ENCODE assay signal across 8 cellular contexts in genomic region chr12:92146497-92146828, GRCh38. TPM values are rescaled to one million over a fixed set of nuclear protein-coding genes. Genes with fewer than 3 reads are reported as not detected.
DNase-seq lines count a peak whose midpoint lies in the region; ATAC-seq and TF ChIP-seq lines count a peak whose summit lies in the region.

No MANE protein-coding gene starts in this region.

- peaks cover 13 to 31% (median 21%) of the 10 kb centered on the region in 4 donors for H3K36me3 ChIP-seq in stomach

- no peak for TF ChIP-seq POLR2A in stomach (IDR thresholded peaks at IDR 0.05)

- ATAC-seq in WTC11: no peak
- no peak for ATAC-seq in HG03342 (IDR thresholded peaks at IDR 0.05; ENCODE audit: unreplicated experiment)
- no peak for ATAC-seq in GM21723 (IDR thresholded peaks at IDR 0.05; ENCODE audit: unreplicated experiment)

- peaks cover 0 to 29% (median 11%) of the 10 kb centered on the region in 4 donors for H3K4me1 ChIP-seq in stomach

- 0 to 1% (median 0%) methylated on average over 10 of the region's 10 CpGs for WGBS in stomach, 5 donors

- H3K36me3 Mint-ChIP-seq in WTC11: peaks cover 25% of the 10 kb centered on the region

- no peak for TF ChIP-seq EP300 in stomach (IDR thresholded peaks at IDR 0.05)

- H3K27me3 Mint-ChIP-seq in WTC11 (ENCODE audit: low read depth): no peaks in the 10 kb centered on the region

- peak overlapping the region; percentile 100 for H3K27ac Mint-ChIP-seq in WTC11

- H3K4me3 ChIP-seq in iPS-11a (ENCODE audit: low read depth, low read length) (peak overlapping the region; percentile 55), stomach (peak overlapping the region; percentile 67 to 97 (median 83))

- POLR2A ChIA-PET in WTC11 (lab: Charles Lee): interaction anchor here (0.6 to 3.5 kb wide), 17 partner anchors 10 to 1292 kb away, joined by 3 to 67 read pairs (median 4); no protein-coding TSS in a partner anchor

- peaks cover 50% of the 10 kb centered on the region for H3K4me1 Mint-ChIP-seq in WTC11

- TF ChIP-seq CTCF in WTC11 (IDR thresholded peaks at IDR 0.05) (no peak), stomach (IDR thresholded peaks at IDR 0.05) (no peak)

- peak overlapping the region; percentile 92 to 100 (median 99) for H3K27ac ChIP-seq in stomach

- H3K9me3 Mint-ChIP-seq in WTC11: no peaks in the 10 kb centered on the region

- intact Hi-C loops in stomach (cut with DNase I; ENCODE audit: low total_unique reads) (loop anchor here (10.0 kb wide), 1 partner anchor 332 kb away; no protein-coding TSS in a partner anchor), posterior vena cava (cut with DNase I) (loop anchor here (5.0 to 10.0 kb wide), 4 partner anchors 332 to 762 kb away; no protein-coding TSS in a partner anchor)

- no peaks in the 10 kb centered on the region for H3K9me3 ChIP-seq in stomach

- DNase-seq in NCI-H510A treated with DMSO at 0.1 percent for 48 hours (lab: John Stamatoyannopoulos, UW) (peak; percentile 67), NCI-H510A (lab: John Stamatoyannopoulos, UW) (no peak), WTC11 (ENCODE audit: low spot score) (no peak), stomach (no peak), posterior vena cava (ENCODE audit: low spot score) (no peak)

- peak overlapping the region; percentile 99 for H3K4me3 Mint-ChIP-seq in WTC11

- CTCF ChIA-PET in WTC11 (lab: Charles Lee): interaction anchor here (0.9 to 3.7 kb wide), 5 partner anchors 10 to 765 kb away, joined by 3 to 50 read pairs (median 4); no protein-coding TSS in a partner anchor

- no peaks in the 10 kb centered on the region for H3K27me3 ChIP-seq in stomach

TF ChIP-seq in WTC11, 78 proteins besides CTCF, POLR2A, EP300 and RAD21:
- no peak for TF ChIP-seq SP1 (CRISPR knock-in tag; conservative IDR thresholded peaks at IDR 0.05)
- TF ChIP-seq GABPB1 (CRISPR knock-in tag; IDR thresholded peaks at IDR 0.05): no peak
- 0 out of 2 replicates have a peak, but pooled peaks have one; percentile 55 for TF ChIP-seq ZNF512 (CRISPR knock-in tag; IDR thresholded peaks at IDR 0.05; ENCODE audit: borderline replicate concordance)

RNA-seq across cellular contexts. Expression of gene BTG1, which starts 0.8 kb away (rescaled TPM):
- total RNA-seq in WTC11 (2021) (26.7 to 32.0 TPM (median 31.2 TPM) in 3 replicates), stomach (100 to 1,000 TPM in 1 of 5 donors, 10 to 100 TPM in 4; 20.5 to 108 (median 33.3) TPM), posterior vena cava (10 to 100 TPM; 78.5 to 81.8 TPM)
- 10 to 100 TPM; 39.7 to 47.5 (median 40.2) TPM for polyA plus RNA-seq in stomach
